ENCODE assay signal across 1 cellular context in genomic region chr14:59013672-59014298, GRCh38.
TF ChIP-seq lines count a peak whose summit lies in the region.

No MANE protein-coding gene starts in this region.

TF ChIP-seq in IMR-90, 13 proteins besides CTCF, POLR2A, EP300 and RAD21:
- TF ChIP-seq, protein P1, sequence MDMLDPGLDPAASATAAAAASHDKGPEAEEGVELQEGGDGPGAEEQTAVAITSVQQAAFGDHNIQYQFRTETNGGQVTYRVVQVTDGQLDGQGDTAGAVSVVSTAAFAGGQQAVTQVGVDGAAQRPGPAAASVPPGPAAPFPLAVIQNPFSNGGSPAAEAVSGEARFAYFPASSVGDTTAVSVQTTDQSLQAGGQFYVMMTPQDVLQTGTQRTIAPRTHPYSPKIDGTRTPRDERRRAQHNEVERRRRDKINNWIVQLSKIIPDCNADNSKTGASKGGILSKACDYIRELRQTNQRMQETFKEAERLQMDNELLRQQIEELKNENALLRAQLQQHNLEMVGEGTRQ (IDR thresholded peaks at IDR 0.05; ENCODE audit: low read depth, low read length): no peak
- TF ChIP-seq CHD1 (IDR thresholded peaks at IDR 0.05; ENCODE audit: low read depth, low read length) (no peak), MAZ (IDR thresholded peaks at IDR 0.05; ENCODE audit: borderline replicate concordance, low read depth, low read length) (no peak), RFX5 (IDR thresholded peaks at IDR 0.05; ENCODE audit: low read depth, low read length) (peak; percentile 25; the same call in 1 of the 2 replicates), MAFK (IDR thresholded peaks at IDR 0.05; ENCODE audit: low read depth, low read length) (no peak), RCOR1 (IDR thresholded peaks at IDR 0.05; ENCODE audit: insufficient replicate concordance, low read length) (no peak), MXI1 (IDR thresholded peaks at IDR 0.05; ENCODE audit: borderline replicate concordance, low read depth, low read length) (no peak), SMC3 (IDR thresholded peaks at IDR 0.05; ENCODE audit: low read depth, low read length) (no peak), CEBPB (IDR thresholded peaks at IDR 0.05; ENCODE audit: low read depth, low read length) (peak; percentile 93), NFE2L2 (IDR thresholded peaks at IDR 0.05; ENCODE audit: low read depth, low read length) (no peak), BHLHE40 (IDR thresholded peaks at IDR 0.05; ENCODE audit: low read depth, low read length) (no peak)
- TF ChIP-seq, protein P2, sequence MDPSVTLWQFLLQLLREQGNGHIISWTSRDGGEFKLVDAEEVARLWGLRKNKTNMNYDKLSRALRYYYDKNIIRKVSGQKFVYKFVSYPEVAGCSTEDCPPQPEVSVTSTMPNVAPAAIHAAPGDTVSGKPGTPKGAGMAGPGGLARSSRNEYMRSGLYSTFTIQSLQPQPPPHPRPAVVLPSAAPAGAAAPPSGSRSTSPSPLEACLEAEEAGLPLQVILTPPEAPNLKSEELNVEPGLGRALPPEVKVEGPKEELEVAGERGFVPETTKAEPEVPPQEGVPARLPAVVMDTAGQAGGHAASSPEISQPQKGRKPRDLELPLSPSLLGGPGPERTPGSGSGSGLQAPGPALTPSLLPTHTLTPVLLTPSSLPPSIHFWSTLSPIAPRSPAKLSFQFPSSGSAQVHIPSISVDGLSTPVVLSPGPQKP (IDR thresholded peaks at IDR 0.05; ENCODE audit: borderline replicate concordance, low read depth, low read length): no peak
